Comparison of ENCODE assay signal across 8 cellular contexts in genomic region chr5:139668924-139669680, GRCh38. TPM values are rescaled to one million over a fixed set of nuclear protein-coding genes. Genes with fewer than 3 reads are reported as not detected.
DNase-seq lines count a peak whose midpoint lies in the region; ATAC-seq and TF ChIP-seq lines count a peak whose summit lies in the region.

No MANE protein-coding gene starts in this region.

- peak overlapping the region; percentile 73 for H3K4me3 Mint-ChIP-seq in CD4-positive, alpha-beta T cell
- H3K4me3 Mint-ChIP-seq in chondrocyte (ENCODE audit: unreplicated experiment) = no peak overlapping the region

- H3K9me3 Mint-ChIP-seq in CD4-positive, alpha-beta T cell = no peaks in the 10 kb centered on the region
- no peaks in the 10 kb centered on the region for H3K9me3 Mint-ChIP-seq in chondrocyte (ENCODE audit: low read depth)

- POLR2A ChIA-PET in CD4-positive, alpha-beta T cell (lab: Charles Lee) = interaction anchor here (1.5 to 1.8 kb wide), 2 partner anchors 9 to 33 kb away, joined by 5 to 8 read pairs; no protein-coding TSS in a partner anchor

- no peak overlapping the region for H3K27ac ChIP-seq in CD4-positive, alpha-beta T cell (ENCODE audit: low read depth, low read length)
- H3K27ac ChIP-seq in neural cell (ENCODE audit: low read length) (no peak overlapping the region), WERI-Rb-1 (no peak overlapping the region; the same call in 1 of the 2 replicates)

- H3K9me3 ChIP-seq in CD4-positive, alpha-beta T cell (ENCODE audit: control insufficient read depth, low read length) = no peaks in the 10 kb centered on the region
- no peaks in the 10 kb centered on the region for H3K9me3 ChIP-seq in neural cell (ENCODE audit: low read length)
- H3K9me3 ChIP-seq in WERI-Rb-1 (ENCODE audit: severe bottlenecking) = no peaks in the 10 kb centered on the region

- CTCF ChIA-PET in CD4-positive, alpha-beta T cell (lab: Charles Lee) = interaction anchor here (0.5 to 1.4 kb wide), 2 partner anchors 42 to 96 kb away, joined by 4 read pairs; no protein-coding TSS in a partner anchor

- TF ChIP-seq CTCF in CD4-positive, alpha-beta T cell (IDR thresholded peaks at IDR 0.05) = no peak
- TF ChIP-seq CTCF in chondrocyte (IDR thresholded peaks at IDR 0.05) (no peak), neural cell (IDR thresholded peaks at IDR 0.05; ENCODE audit: poor library complexity, severe bottlenecking) (no peak), WERI-Rb-1 (IDR thresholded peaks at IDR 0.05; ENCODE audit: low read depth, low read length) (no peak)

- intact Hi-C loops in CD4-positive, alpha-beta T cell (cut with DNase I, micrococcal nuclease) = no loop called here

- no peaks in the 10 kb centered on the region for H3K9me2 ChIP-seq in neural cell (ENCODE audit: insufficient read depth, low read length)

- no peaks in the 10 kb centered on the region for H3K36me3 ChIP-seq in neural cell (ENCODE audit: insufficient read depth, low read length)
- H3K36me3 ChIP-seq in WERI-Rb-1 = peaks cover 55% of the 10 kb centered on the region

- H3F3A ChIP-seq in neural cell (ENCODE audit: insufficient read depth, low read length, poor library complexity, severe bottlenecking) = no peaks in the 10 kb centered on the region

- no peak overlapping the region for H3K27ac Mint-ChIP-seq in CD4-positive, alpha-beta T cell
- H3K27ac Mint-ChIP-seq in chondrocyte (ENCODE audit: unreplicated experiment) = peak overlapping the region; percentile 75

- no peaks in the 10 kb centered on the region for H3K36me3 Mint-ChIP-seq in CD4-positive, alpha-beta T cell (ENCODE audit: low read depth)
- H3K36me3 Mint-ChIP-seq in chondrocyte (ENCODE audit: low read depth) = peaks cover 1% of the 10 kb centered on the region

- no peak overlapping the region for H2AFZ ChIP-seq in neural cell (ENCODE audit: low read depth, low read length)

- no peaks in the 10 kb centered on the region for H4K20me1 ChIP-seq in neural cell (ENCODE audit: insufficient read depth)

- peaks cover 40% of the 10 kb centered on the region for H3K4me1 Mint-ChIP-seq in CD4-positive, alpha-beta T cell (ENCODE audit: low read depth)
- H3K4me1 Mint-ChIP-seq in chondrocyte (ENCODE audit: low read depth) = peaks cover 92% of the 10 kb centered on the region

- ATAC-seq in CD4-positive, alpha-beta T cell (ENCODE audit: poor library complexity) = no peak

- no peak for DNase-seq in CD4-positive, alpha-beta T cell
- no peak for DNase-seq in Jurkat, Clone E6-1 (ENCODE audit: low read depth, low spot score)
- DNase-seq in chondrocyte (ENCODE audit: low spot score) (no peak), HK-2 (ENCODE audit: unreplicated experiment) (no peak), AML-193 (lab: John Stamatoyannopoulos, UW) (no peak), glomerular visceral epithelial cell (ENCODE audit: extremely low spot score) (no peak), WERI-Rb-1 (no peak)

- no peak for TF ChIP-seq EP300 in neural cell (conservative IDR thresholded peaks at IDR 0.05; ENCODE audit: poor library complexity, severe bottlenecking)

- no peak overlapping the region for H3K4me2 ChIP-seq in neural cell (ENCODE audit: low read length)

- peaks cover 17% of the 10 kb centered on the region for H3K79me2 ChIP-seq in neural cell (replicated peaks; ENCODE audit: insufficient read depth, low read length)

- peak overlapping the region; percentile 26 for H3K9ac ChIP-seq in neural cell (ENCODE audit: low read length)

- no peak for TF ChIP-seq RAD21 in neural cell (conservative IDR thresholded peaks at IDR 0.05)

- H3K27me3 ChIP-seq in CD4-positive, alpha-beta T cell (ENCODE audit: control insufficient read depth, insufficient read depth, low read length) = no peaks in the 10 kb centered on the region
- no peaks in the 10 kb centered on the region for H3K27me3 ChIP-seq in neural cell (ENCODE audit: insufficient read depth, low read depth, low read length)
- H3K27me3 ChIP-seq in WERI-Rb-1 (ENCODE audit: insufficient read depth, low read depth, severe bottlenecking) = no peaks in the 10 kb centered on the region

- H3K4me3 ChIP-seq in Jurkat, Clone E6-1 (ENCODE audit: low read length) = peak overlapping the region; percentile 49
- H3K4me3 ChIP-seq in neural cell (ENCODE audit: low read length) = no peak overlapping the region
- H3K4me3 ChIP-seq in WERI-Rb-1 (ENCODE audit: low read depth, low read length) = no peak overlapping the region

- H3K27me3 Mint-ChIP-seq in CD4-positive, alpha-beta T cell = no peaks in the 10 kb centered on the region
- no peaks in the 10 kb centered on the region for H3K27me3 Mint-ChIP-seq in chondrocyte (ENCODE audit: low read depth)

TF ChIP-seq in neural cell, 6 proteins besides CTCF, POLR2A, EP300 and RAD21:
- TF ChIP-seq REST (IDR thresholded peaks at IDR 0.05; ENCODE audit: borderline replicate concordance) (no peak), POLR2AphosphoS5 (IDR thresholded peaks at IDR 0.05) (no peak), MXI1 (conservative IDR thresholded peaks at IDR 0.05; ENCODE audit: poor library complexity, severe bottlenecking) (no peak), TAF1 (IDR thresholded peaks at IDR 0.05; ENCODE audit: low read depth) (no peak), EZH2 (IDR thresholded peaks at IDR 0.05; ENCODE audit: borderline replicate concordance, insufficient read depth, low read length, poor library complexity, severe bottlenecking) (no peak), SMC3 (conservative IDR thresholded peaks at IDR 0.05; ENCODE audit: poor library complexity) (no peak)
TF ChIP-seq in neural cell: peak in this region for 0.

RNA-seq across cellular contexts. Expression of gene CXXC5, which starts 21.0 kb away (rescaled TPM):
- 1 to 10 TPM; 1.9 to 2.7 TPM for total RNA-seq in CD4-positive, alpha-beta T cell
- 9.5 TPM for polyA plus RNA-seq in Jurkat, Clone E6-1 (2012; ENCODE audit: insufficient read depth, insufficient read length)
- 144 to 193 TPM (median 145 TPM) in 3 replicates for total RNA-seq in chondrocyte
- 24.4 and 38.0 TPM in 2 replicates for polyA plus RNA-seq in neural cell
- polyA minus RNA-seq in neural cell = 37.0 and 40.1 TPM in 2 replicates

Comparison
In these comparisons a context has a peak if more than half of its experiments do, and no peak if none do; other contexts are left out.
1. RNA of gene CXXC5, which starts 21.0 kb away (total RNA-seq): 144 to 193 TPM in chondrocyte; 1.9 to 2.7 TPM in CD4-positive, alpha-beta T cell; every median in the first group is over 10 times any median in the second.